Comparison of ENCODE assay signal across 8 cellular contexts in genomic region chr9:110256392-110257096, GRCh38. TPM values are rescaled to one million over a fixed set of nuclear protein-coding genes. Genes with fewer than 3 reads are reported as not detected.
DNase-seq lines count a peak whose midpoint lies in the region; ATAC-seq and TF ChIP-seq lines count a peak whose summit lies in the region.

Gene TXN, minus strand, starts transcription at chr9:110256507. Its CDS starts 72 bp downstream, at chr9:110256435.

- H3K27me3 Mint-ChIP-seq in CD14-positive monocyte (ENCODE audit: low read depth in 3 of 3): peaks cover 0 to 5% (median 2%) of the 10 kb centered on the region in 3 donors

- intact Hi-C loops in CD14-positive monocyte (cut with micrococcal nuclease) (loop anchor here in 1 of 2 donors (10.0 kb wide), 2 partner anchors 78 to 192 kb away; partner anchors contain the start of gene TXNDC8), lower leg skin (cut with DNase I; ENCODE audit: low total_unique reads) (loop anchor here (10.0 kb wide), 1 partner anchor 98 kb away; no protein-coding TSS in a partner anchor)

- TF ChIP-seq CTCF in CD14-positive monocyte (IDR thresholded peaks at IDR 0.05) (no peak), lower leg skin (IDR thresholded peaks at IDR 0.05) (no peak)

- no peaks in the 10 kb centered on the region for H3K36me3 Mint-ChIP-seq in CD14-positive monocyte

- TF ChIP-seq POLR2A in lower leg skin (IDR thresholded peaks at IDR 0.05): peak in 1 of 2 donors; percentile 20

- H3K4me3 ChIP-seq in lower leg skin (ENCODE audit: low read depth, poor library complexity, severe bottlenecking): peak within 1 kb of the TSS; percentile 88

- peak within 1 kb of the TSS; percentile 96 to 97 for H3K4me3 Mint-ChIP-seq in CD14-positive monocyte

- DNase-seq in CD14-positive monocyte (ENCODE audit: low spot score) (peak; percentile 95), NCI-H748 treated with DMSO at 0.1 percent for 48 hours (lab: John Stamatoyannopoulos, UW) (peak; percentile 61), dermis microvascular lymphatic vessel endothelial cell (ENCODE audit: low read depth in 2 of 2) (peak; percentile 53 to 85), lower leg skin (ENCODE audit: low spot score in 2 of 2) (peak; percentile 86 to 98)
- peak; percentile 91 to 93 for DNase-seq in activated CD4-positive, alpha-beta T cell treated with anti-CD3 and anti-CD28 coated beads, Interleukin-2, amount 50 U/mL, for 48 hours
- DNase-seq in stimulated activated CD4-positive, alpha-beta T cell treated with anti-CD3 and anti-CD28 coated beads, Interleukin-4, amount 100 ng/mL, for 4 hours: peak; percentile 88 to 92

- peaks cover 56% of the 10 kb centered on the region for H3K4me1 Mint-ChIP-seq in CD14-positive monocyte

- peak within 1 kb of the TSS; percentile 97 to 100 (median 98) for H3K27ac Mint-ChIP-seq in CD14-positive monocyte

- peaks cover 0 to 2% (median 0%) of the 10 kb centered on the region in 7 donors for H3K9me3 Mint-ChIP-seq in CD14-positive monocyte

- WGBS in lower leg skin, 2 donors: 1% methylated on average over 46 to 47 of the region's 64 CpGs

- ATAC-seq in GM19372 (IDR thresholded peaks at IDR 0.05; ENCODE audit: low read depth, unreplicated experiment) (peak; percentile 62), HG03521 (IDR thresholded peaks at IDR 0.05; ENCODE audit: unreplicated experiment) (peak; percentile 64)

RNA-seq across cellular contexts. Expression of gene TXN, which starts in this region (rescaled TPM):
- polyA plus RNA-seq in CD14-positive monocyte: 100 to 1,000 TPM; 209 to 224 TPM
- total RNA-seq in dermis microvascular lymphatic vessel endothelial cell (132 and 252 TPM in 2 replicates), lower leg skin (100 to 1,000 TPM; 122 to 170 (median 130) TPM)

Comparison
In these comparisons a context has a peak if more than half of its experiments do, and no peak if none do; other contexts are left out.
1. Peak in every context shown above with its lines: DNase-seq, ATAC-seq and H3K4me3 ChIP-seq.